ENCODE assay signal across 8 cellular contexts in genomic region chrX:155819966-155820491, GRCh38.
DNase-seq lines count a peak whose midpoint lies in the region; ATAC-seq and TF ChIP-seq lines count a peak whose summit lies in the region.

No MANE protein-coding gene starts in this region.

- H3K27me3 ChIP-seq in BJ (ENCODE audit: control insufficient read depth, insufficient read depth, low read length), result no peaks in the 10 kb centered on the region

- DNase-seq in BJ (ENCODE audit: low read depth) (peak; percentile 38), NCI-H1930 (lab: John Stamatoyannopoulos, UW) (peak; percentile 18 to 40), T-helper 2 cell (peak in 4 of 5 experiments; percentile 6 to 59 (median 16)), T47D (ENCODE audit: low read depth in 1 of 2, low spot score in 1 of 2) (peak; percentile 1 to 85), kidney glomerular epithelial cell (lab: John Stamatoyannopoulos, UW) (peak; percentile 47)
- DNase-seq in stimulated activated CD4-positive, alpha-beta T cell treated with anti-CD3 and anti-CD28 coated beads, TNF-alpha, amount 100 ng/mL, for 1 hour (ENCODE audit: low read depth in 3 of 3, low spot score in 1 of 3), result peak in 2 of 3 donors; percentile 1 to 7

- TF ChIP-seq CTCF in BJ (IDR thresholded peaks at IDR 0.05; ENCODE audit: insufficient read depth, low read depth, low read length), result peak; percentile 64

- CTCF ChIA-PET in BJ (lab: Yijun Ruan, JAX), result no interaction called here

- POLR2A ChIA-PET in BJ (lab: Charles Lee), result no interaction called here

- peak; percentile 69 for ATAC-seq in GM21786 (IDR thresholded peaks at IDR 0.05; ENCODE audit: unreplicated experiment)
- ATAC-seq in GM19455 (IDR thresholded peaks at IDR 0.05; ENCODE audit: unreplicated experiment), result no peak

- H3K36me3 ChIP-seq in BJ (ENCODE audit: control insufficient read depth, insufficient read depth, low read length), result no peaks in the 10 kb centered on the region

- in situ Hi-C loops in T47D (cut with HindIII; ENCODE audit: low pct_unique_long_range_greater_than_20kb, low sequenced_read_pairs), result no loop called here

- H3K4me3 ChIP-seq in BJ (ENCODE audit: low read depth, low read length), result no peak overlapping the region
